In the genomic region with DNA sequence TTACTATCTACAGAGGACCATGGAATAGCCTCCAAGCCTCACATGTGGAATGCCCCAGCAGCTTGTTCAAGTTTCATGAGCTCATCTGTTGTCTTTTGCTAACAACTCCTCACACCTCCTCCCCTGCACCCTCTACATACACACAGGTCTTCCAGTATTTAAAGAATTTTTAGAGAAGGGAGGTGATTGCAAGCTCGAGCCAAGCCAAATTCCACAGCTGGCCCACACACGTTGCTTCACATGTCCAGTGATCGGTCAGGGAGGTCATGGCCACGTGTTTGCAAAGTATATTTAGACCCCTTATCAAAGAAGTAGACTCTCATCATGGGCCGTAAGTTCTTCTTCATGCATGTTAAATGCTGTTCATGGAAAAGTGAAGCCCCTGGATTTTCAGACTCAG, we compare ENCODE assay signal across 26 cellular contexts.
"Had no signal": no experiment of that assay in that cellular context is flagged by ENCODE, and none has a peak within 500 bp of the region (broad histone marks: within the 10 kb centered on the region; RNA-seq: fewer than 3 reads in every experiment).

No MANE protein-coding gene starts in this region.

- H3K27me3 ChIP-seq: brain microvascular endothelial cell, cardiac muscle cell had no signal

- H3K4me3 Mint-ChIP-seq: activated B cell treated with CpG ODN at 0.5 μM for 24 hours; activated CD4-positive, alpha-beta T cell treated with anti-CD3 and anti-CD28 coated beads, Interleukin-2, amount 10 ng/mL, durations not matched to agents 24 days and 14 days; activated naive CD8-positive, alpha-beta T cell; activated T-cell treated with anti-CD3 and anti-CD28 coated beads, Interleukin-2, amount 50 U/mL, for 4 hours; T-cell had no signal

- ATAC-seq: activated T-cell treated with anti-CD3 and anti-CD28 coated beads, Interleukin-2, amount 50 U/mL, for 4 hours; T-cell had no signal

- H3K9me3 Mint-ChIP-seq: activated B cell treated with CpG ODN at 0.5 μM for 24 hours; activated CD4-positive, alpha-beta T cell treated with anti-CD3 and anti-CD28 coated beads, Interleukin-2, amount 10 ng/mL, durations not matched to agents 24 days and 14 days had no signal

- H3K27me3 Mint-ChIP-seq: activated B cell treated with CpG ODN at 0.5 μM for 24 hours; activated naive CD8-positive, alpha-beta T cell had no signal

- H3K27ac Mint-ChIP-seq: activated B cell treated with CpG ODN at 0.5 μM for 24 hours; activated CD4-positive, alpha-beta T cell treated with anti-CD3 and anti-CD28 coated beads, Interleukin-2, amount 10 ng/mL, durations not matched to agents 24 days and 14 days; activated naive CD8-positive, alpha-beta T cell; T-cell had no signal

- H3K4me3 ChIP-seq: cardiac muscle cell, PC-9, SK-N-MC had no signal

- DNase-seq: activated B cell treated with CpG ODN at 0.5 μM for 24 hours; activated CD4-positive, alpha-beta T cell treated with anti-CD3 and anti-CD28 coated beads for 1 hour; activated CD4-positive, alpha-beta T cell treated with anti-CD3 and anti-CD28 coated beads, Interleukin-2, amount 10 ng/mL, durations not matched to agents 24 days and 14 days; activated CD4-positive, alpha-beta T cell treated with anti-CD3 and anti-CD28 coated beads, Interleukin-2, amount 50 U/mL, for 48 hours; activated CD8-positive, alpha-beta memory T cell treated with anti-CD3 and anti-CD28 coated beads for 24 hours; activated effector memory CD4-positive, alpha-beta T cell treated with anti-CD3 and anti-CD28 coated beads, Interleukin-2, amount 50 U/mL, for 16 hours; activated naive CD4-positive, alpha-beta T cell treated with Interleukin-2 at 50 U/mL for 16 hours; activated T-cell treated with anti-CD3 and anti-CD28 coated beads, Interleukin-2, amount 50 U/mL, for 4 hours; amygdala; brain microvascular endothelial cell; NCI-H1092 treated with DMSO at 0.1 percent for 48 hours; NCI-H1436; NCI-H187; NCI-H2081; NCI-H510A treated with DMSO at 0.1 percent for 48 hours; NCI-H69; NK-92 treated with Interleukin-12 subunit alpha and Interleukin-12 subunit beta, amount 100 ng/mL, for 24 hours; PC-9; SHP77 treated with DMSO at 0.1 percent for 48 hours; T-cell; T-helper 2 cell; T1000 had no signal

- H3K9ac ChIP-seq: KMS-11 had no signal

- H3K4me2 ChIP-seq: KMS-11, PC-9 had no signal

- H2AFZ ChIP-seq: PC-9 had no signal

- H3K36me3 Mint-ChIP-seq: activated naive CD8-positive, alpha-beta T cell; T-cell had no signal

- H3K27ac ChIP-seq: brain microvascular endothelial cell, cardiac muscle cell, KMS-11, PC-9, SK-N-MC had no signal

- H3K36me3 ChIP-seq: brain microvascular endothelial cell, cardiac muscle cell had no signal

- H3K4me1 Mint-ChIP-seq: activated B cell treated with CpG ODN at 0.5 μM for 24 hours; activated CD4-positive, alpha-beta T cell treated with anti-CD3 and anti-CD28 coated beads, Interleukin-2, amount 10 ng/mL, durations not matched to agents 24 days and 14 days; T-cell had no signal
